In genomic region chr21:46323227-46323709, GRCh38 we compare ENCODE assay signal across 8 cellular contexts. TPM values are rescaled to one million over a fixed set of nuclear protein-coding genes. Genes with fewer than 3 reads are reported as not detected.
DNase-seq lines count a peak whose midpoint lies in the region; ATAC-seq and TF ChIP-seq lines count a peak whose summit lies in the region.

No MANE protein-coding gene starts in this region.

- H3K36me3 Mint-ChIP-seq in T-helper 17 cell (ENCODE audit: low read depth) = peaks cover 2% of the 10 kb centered on the region

- intact Hi-C loops in gastrocnemius medialis (cut with DNase I; ENCODE audit: low total_unique reads) = loop anchor here (1.0 to 10.0 kb wide), 4 partner anchors 136 to 1988 kb away; partner anchors contain the start of gene CFAP410

- TF ChIP-seq CTCF in HEK293 (tag by site-specific recombination; IDR thresholded peaks at IDR 0.05) (no peak), foreskin keratinocyte (conservative IDR thresholded peaks at IDR 0.05) (no peak), gastrocnemius medialis (IDR thresholded peaks at IDR 0.05 in 4 of 5, conservative IDR thresholded peaks at IDR 0.05 in 1 of 5) (no peak)

- peak overlapping the region; percentile 63 for H3K4me3 ChIP-seq in HEK293 (ENCODE audit: low read depth, low read length)
- peak overlapping the region; percentile 87 to 93 (median 88) for H3K4me3 ChIP-seq in gastrocnemius medialis

- peaks cover 21% of the 10 kb centered on the region for H3K4me1 Mint-ChIP-seq in T-helper 17 cell

- peak; percentile 47 for DNase-seq in DMS53 (lab: John Stamatoyannopoulos, UW)
- no peak for DNase-seq in DMS53 treated with DMSO at 0.1 percent for 48 hours (lab: John Stamatoyannopoulos, UW; ENCODE audit: unreplicated experiment)
- DNase-seq in T-helper 17 cell = no peak
- DNase-seq in foreskin keratinocyte = peak in 1 of 2 donors; percentile 9
- no peak for DNase-seq in gastrocnemius medialis
- no peak for DNase-seq in activated CD8-positive, alpha-beta memory T cell treated with anti-CD3 and anti-CD28 coated beads for 24 hours
- DNase-seq in NCI-H1436 treated with DMSO at 0.1 percent for 48 hours (lab: John Stamatoyannopoulos, UW) = no peak

- H3K36me3 ChIP-seq in HEK293 (ENCODE audit: control insufficient read depth in 2 of 2, insufficient read depth in 1 of 2, low read length in 2 of 2) (peaks cover 27 to 38% of the 10 kb centered on the region in 2 experiments; a peak in 2 of 3 replicates), gastrocnemius medialis (peaks cover 0 to under 1% of the 10 kb centered on the region in 2 donors)

- TF ChIP-seq POLR2A in gastrocnemius medialis (IDR thresholded peaks at IDR 0.05) = no peak

- H3K27ac ChIP-seq in HEK293 (ENCODE audit: extremely low read depth, low read depth, low read length) = peak overlapping the region; percentile 90
- peak overlapping the region; percentile 95 for H3K27ac ChIP-seq in foreskin keratinocyte
- H3K27ac ChIP-seq in gastrocnemius medialis = peak overlapping the region; percentile 96 to 100 (median 98)

- ATAC-seq in T-helper 17 cell (peak; percentile 1), foreskin keratinocyte (no peak), gastrocnemius medialis (peak in 1 of 2 donors; percentile 2)

- POLR2A ChIA-PET in HEK293 (lab: Yijun Ruan, JAX) = interaction anchor here (0.6 to 1.6 kb wide), 9 partner anchors 9 to 312 kb away, joined by 3 to 6 read pairs (median 4); partner anchors contain the start of gene PRMT2

- H3K27ac Mint-ChIP-seq in T-helper 17 cell = peak overlapping the region; percentile 89

- H3K27me3 Mint-ChIP-seq in T-helper 17 cell = no peaks in the 10 kb centered on the region

- in situ Hi-C loops in gastrocnemius medialis (cut with MboI; ENCODE audit: low sequenced_read_pairs in 4 of 4) = no loop called here

- CTCF ChIA-PET in HEK293 (lab: Yijun Ruan, JAX) = interaction anchor here (0.7 to 1.0 kb wide), 3 partner anchors 38 to 317 kb away, joined by 3 to 4 read pairs (median 3); partner anchors contain the start of genes MCM3AP and YBEY

- H3K9me3 ChIP-seq in HEK293 (ENCODE audit: control insufficient read depth, insufficient read depth, low read depth, low read length) (no peaks in the 10 kb centered on the region), T-helper 17 cell (ENCODE audit: control insufficient read depth, low read length, poor library complexity, severe bottlenecking) (no peaks in the 10 kb centered on the region), gastrocnemius medialis (no peaks in the 10 kb centered on the region)

- H3K4me1 ChIP-seq in HEK293 (ENCODE audit: control insufficient read depth, insufficient read depth, low read length) (peaks cover 19% of the 10 kb centered on the region), foreskin keratinocyte (peaks cover 7% of the 10 kb centered on the region), gastrocnemius medialis (peaks cover 18 to 26% of the 10 kb centered on the region in 2 donors)

- H3K4me3 Mint-ChIP-seq in T-helper 17 cell = peak overlapping the region; percentile 98

- H3K27me3 ChIP-seq in foreskin keratinocyte = no peaks in the 10 kb centered on the region
- no peaks in the 10 kb centered on the region for H3K27me3 ChIP-seq in gastrocnemius medialis

TF ChIP-seq in HEK293, 187 proteins besides CTCF, POLR2A, EP300 and RAD21 (continues in another document):
- no peak for TF ChIP-seq ZNF280C (tag by site-specific recombination; IDR thresholded peaks at IDR 0.05)
- no peak for TF ChIP-seq ZNF37A (tag by site-specific recombination; IDR thresholded peaks at IDR 0.05)
- no peak for TF ChIP-seq GLIS2 (tag by site-specific recombination; IDR thresholded peaks at IDR 0.05)
- no peak for TF ChIP-seq FEZF1 (tag by site-specific recombination; IDR thresholded peaks at IDR 0.05)
- TF ChIP-seq SALL2 (tag by site-specific recombination; IDR thresholded peaks at IDR 0.05; ENCODE audit: borderline replicate concordance) = no peak
- TF ChIP-seq ZNF19 (tag by site-specific recombination; IDR thresholded peaks at IDR 0.05; ENCODE audit: low read depth) = no peak
- peak; percentile 68 for TF ChIP-seq ZNF146 (tag by site-specific recombination; IDR thresholded peaks at IDR 0.05)
- TF ChIP-seq ZNF701 (tag by site-specific recombination; IDR thresholded peaks at IDR 0.05) = no peak
- no peak for TF ChIP-seq ZNF529 (tag by site-specific recombination; IDR thresholded peaks at IDR 0.05; ENCODE audit: insufficient replicate concordance)
- TF ChIP-seq ZBTB8A (tag by site-specific recombination; IDR thresholded peaks at IDR 0.05) = no peak
- TF ChIP-seq SP7 (tag by site-specific recombination; IDR thresholded peaks at IDR 0.05) = no peak; the same call in none of the 2 replicates
- no peak for TF ChIP-seq ZNF596 (tag by site-specific recombination; IDR thresholded peaks at IDR 0.05)
- TF ChIP-seq MZF1 (tag by site-specific recombination; IDR thresholded peaks at IDR 0.05; ENCODE audit: borderline replicate concordance) = no peak
- TF ChIP-seq ZNF138 (tag by site-specific recombination; IDR thresholded peaks at IDR 0.05; ENCODE audit: borderline replicate concordance) = no peak
- TF ChIP-seq ZNF555 (tag by site-specific recombination; conservative IDR thresholded peaks at IDR 0.05) = no peak
- TF ChIP-seq ZFP69B (tag by site-specific recombination; IDR thresholded peaks at IDR 0.05) = no peak
- TF ChIP-seq ZSCAN30 (tag by site-specific recombination; IDR thresholded peaks at IDR 0.05) = peak; percentile 90; the same call in 1 of the 2 replicates
- TF ChIP-seq ZNF223 (tag by site-specific recombination; IDR thresholded peaks at IDR 0.05) = no peak
- TF ChIP-seq PRDM4 (tag by site-specific recombination; IDR thresholded peaks at IDR 0.05) = no peak
- TF ChIP-seq HOXC10 (CRISPR knock-in tag; IDR thresholded peaks at IDR 0.05) = no peak
- TF ChIP-seq ZNF155 (tag by site-specific recombination; IDR thresholded peaks at IDR 0.05) = no peak

RNA-seq across cellular contexts. Expression of gene C21orf58, which starts 0.4 kb away (rescaled TPM):
- total RNA-seq in T-helper 17 cell (1 to 10 TPM; 3.2 to 5.9 TPM), foreskin keratinocyte (7.0 and 7.1 TPM in 2 replicates), gastrocnemius medialis (1 to 10 TPM in 1 of 4 donors, under 1 TPM in 3; 0.44 to 1.6 (median 0.74) TPM)
- polyA plus RNA-seq in foreskin keratinocyte = 3.3 and 3.8 TPM in 2 replicates

RNA-seq across cellular contexts. Expression of gene PCNT, which starts 0.7 kb away (rescaled TPM):
- total RNA-seq in T-helper 17 cell (10 to 100 TPM; 53.5 to 59.5 TPM), foreskin keratinocyte (21.9 and 25.8 TPM in 2 replicates), gastrocnemius medialis (100 to 1,000 TPM; 200 to 431 (median 290) TPM)
- 7.5 and 10.0 TPM in 2 replicates for polyA plus RNA-seq in foreskin keratinocyte

RNA-seq across cellular contexts. Expression of gene YBEY, which starts 37.1 kb away (rescaled TPM):
- total RNA-seq in T-helper 17 cell (10 to 100 TPM in 1 of 2 donors, 1 to 10 TPM in 1; 5.2 to 11.2 TPM), foreskin keratinocyte (12.5 and 14.6 TPM in 2 replicates), gastrocnemius medialis (10 to 100 TPM; 11.3 to 27.9 (median 18.7) TPM)
- 14.3 and 21.2 TPM in 2 replicates for polyA plus RNA-seq in foreskin keratinocyte

RNA-seq across cellular contexts. Expression of gene MCM3AP, which starts 37.9 kb away (rescaled TPM):
- total RNA-seq in T-helper 17 cell (100 to 1,000 TPM; 114 to 120 TPM), foreskin keratinocyte (67.8 and 69.6 TPM in 2 replicates), gastrocnemius medialis (100 to 1,000 TPM in 1 of 4 donors, 10 to 100 TPM in 3; 52.1 to 155 (median 83.2) TPM)
- 27.7 and 28.2 TPM in 2 replicates for polyA plus RNA-seq in foreskin keratinocyte
